Comparison of ENCODE assay signal across 25 cellular contexts in genomic region chr22:45055936-45056335, GRCh38. TPM values are rescaled to one million over a fixed set of nuclear protein-coding genes. Genes with fewer than 3 reads are reported as not detected.
"Had no signal": no experiment of that assay in that cellular context is flagged by ENCODE, and none has a peak within 500 bp of the region (broad histone marks: within the 10 kb centered on the region; RNA-seq: fewer than 3 reads in every experiment).

No MANE protein-coding gene starts in this region.

- H3K36me3 ChIP-seq: heart left ventricle, left ventricle myocardium inferior, ovary, right lobe of liver, transverse colon, upper lobe of right lung had no signal

- H3K4me3 ChIP-seq: heart left ventricle, left ventricle myocardium inferior, lung, mucosa of descending colon, ovary, psoas muscle, right lobe of liver, smooth muscle cell, transverse colon, upper lobe of right lung had no signal

- H3K27me3 ChIP-seq: ovary, right lobe of liver had no signal

- H3K4me2 ChIP-seq: smooth muscle cell had no signal

- DNase-seq: hypothalamus; immature natural killer cell; left ventricle myocardium inferior; midbrain; mucosa of descending colon; naive thymus-derived CD4-positive, alpha-beta T cell; ovary; psoas muscle; right lobe of liver; stimulated activated CD4-positive, alpha-beta T cell treated with anti-CD3 and anti-CD28 coated beads, Interleukin-1b, Interleukin-23, amount 100 ng/mL, for 48 hours; stimulated activated CD4-positive, alpha-beta T cell treated with anti-CD3 and anti-CD28 coated beads, Interleukin-2, amount 100 ng/mL, for 48 hours; stimulated activated CD4-positive, alpha-beta T cell treated with anti-CD3 and anti-CD28 coated beads, Interleukin-4, amount 100 ng/mL, for 4 hours; stimulated activated CD8-positive, alpha-beta memory T cell treated with anti-CD3 and anti-CD28 coated beads, Interleukin-4, amount 100 ng/mL, for 48 hours; stimulated activated naive CD4-positive, alpha-beta T cell treated with Interleukin-2 at 50 U/mL for 16 hours; stimulated activated naive CD8-positive, alpha-beta T cell treated with anti-CD3 and anti-CD28 coated beads, Interleukin-15, amount 100 ng/mL, for 72 hours; substantia nigra; transverse colon; upper lobe of right lung had no signal

- H3K9me3 Mint-ChIP-seq: immature natural killer cell; naive thymus-derived CD4-positive, alpha-beta T cell; natural killer cell treated with Interleukin-12 subunit alpha and Interleukin-12 subunit beta and Interleukin-15 and Interleukin-18, amount 100 ng/mL, for 72 hours; stimulated activated memory B cell treated with anti-CD40 and anti-IgM and Interleukin-4, amounts not matched to agents 10 μg/mL and 1 μg/mL and 100 μg/mL, for 72 hours; stimulated activated naive CD8-positive, alpha-beta T cell treated with anti-CD3 and anti-CD28 coated beads, Interleukin-15, amount 100 ng/mL, for 72 hours had no signal

- H3K4me1 ChIP-seq: heart left ventricle, left ventricle myocardium inferior, psoas muscle, right lobe of liver, transverse colon, upper lobe of right lung had no signal

- FAIRE-seq: islet of Langerhans had no signal

- H3K27ac Mint-ChIP-seq: immature natural killer cell; naive thymus-derived CD4-positive, alpha-beta T cell; natural killer cell treated with Interleukin-12 subunit alpha and Interleukin-12 subunit beta and Interleukin-15 and Interleukin-18, amount 100 ng/mL, for 72 hours; stimulated activated memory B cell treated with anti-CD40 and anti-IgM and Interleukin-4, amounts not matched to agents 10 μg/mL and 1 μg/mL and 100 μg/mL, for 72 hours; stimulated activated naive CD8-positive, alpha-beta T cell treated with anti-CD3 and anti-CD28 coated beads, Interleukin-15, amount 100 ng/mL, for 72 hours had no signal

- H3K27ac ChIP-seq: heart left ventricle, left ventricle myocardium inferior, ovary, psoas muscle, right lobe of liver, transverse colon, upper lobe of right lung had no signal

- H3K9me3 ChIP-seq: heart left ventricle, left ventricle myocardium inferior, mucosa of descending colon, ovary, psoas muscle, right lobe of liver, transverse colon, upper lobe of right lung had no signal

- H3K36me3 Mint-ChIP-seq: immature natural killer cell; naive thymus-derived CD4-positive, alpha-beta T cell; natural killer cell treated with Interleukin-12 subunit alpha and Interleukin-12 subunit beta and Interleukin-15 and Interleukin-18, amount 100 ng/mL, for 72 hours; stimulated activated memory B cell treated with anti-CD40 and anti-IgM and Interleukin-4, amounts not matched to agents 10 μg/mL and 1 μg/mL and 100 μg/mL, for 72 hours had no signal

- H3K4me1 Mint-ChIP-seq: immature natural killer cell; stimulated activated memory B cell treated with anti-CD40 and anti-IgM and Interleukin-4, amounts not matched to agents 10 μg/mL and 1 μg/mL and 100 μg/mL, for 72 hours had no signal

- H3K4me3 Mint-ChIP-seq: immature natural killer cell; naive thymus-derived CD4-positive, alpha-beta T cell; natural killer cell treated with Interleukin-12 subunit alpha and Interleukin-12 subunit beta and Interleukin-15 and Interleukin-18, amount 100 ng/mL, for 72 hours; stimulated activated memory B cell treated with anti-CD40 and anti-IgM and Interleukin-4, amounts not matched to agents 10 μg/mL and 1 μg/mL and 100 μg/mL, for 72 hours; stimulated activated naive CD8-positive, alpha-beta T cell treated with anti-CD3 and anti-CD28 coated beads, Interleukin-15, amount 100 ng/mL, for 72 hours had no signal

RNA-seq across cellular contexts. Expression of gene PHF21B, which starts 46.1 kb away (rescaled TPM):
- total RNA-seq: mesenteric fat pad; naive thymus-derived CD4-positive, alpha-beta T cell; right lobe of liver; transverse colon had no signal
- polyA plus RNA-seq: immature natural killer cell; naive thymus-derived CD4-positive, alpha-beta T cell had no signal
